19 cellular contexts compared by ENCODE assay signal in the genomic region with DNA sequence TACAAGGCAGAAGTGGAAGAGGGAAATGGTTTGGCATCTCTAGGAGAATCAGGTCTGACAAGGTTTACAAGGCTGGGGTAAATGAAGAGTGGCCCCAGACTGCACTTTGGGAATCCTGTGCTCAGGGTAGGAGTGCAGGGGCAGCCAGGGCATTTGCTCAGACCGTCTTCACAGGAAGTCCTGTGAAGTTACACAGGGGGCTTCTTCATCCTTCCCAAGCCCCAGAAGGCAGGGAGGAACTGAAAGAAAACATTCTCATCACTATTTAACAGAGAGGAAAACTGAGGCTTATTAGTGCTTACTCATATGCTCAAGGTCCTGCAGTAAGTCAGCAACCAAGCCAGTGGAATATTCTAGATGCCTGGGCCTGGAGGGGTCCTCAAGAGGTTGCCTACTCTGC.
A peak's percentile ranks its signal among the peaks of the same experiment; 100 is the strongest.
DNase-seq lines count a peak whose midpoint lies in the region; ATAC-seq and TF ChIP-seq lines count a peak whose summit lies in the region.
"Had no signal": no experiment of that assay in that cellular context is flagged by ENCODE, and none has a peak within 500 bp of the region (broad histone marks: within the 10 kb centered on the region; RNA-seq: fewer than 3 reads in every experiment).

No MANE protein-coding gene starts in this region.

- no peak overlapping the region for H3K4me3 ChIP-seq in H7 (ENCODE audit: insufficient read depth, low read depth, low read length)
- H3K4me3 ChIP-seq: BLaER1, GM23248, HAP-1 had no signal

- no peak overlapping the region for H3K4me3 Mint-ChIP-seq in type B pancreatic cell
- H3K4me3 Mint-ChIP-seq: B cell; CD4-positive, alpha-beta T cell; CD8-positive, alpha-beta memory T cell; HFFc6 had no signal

- peaks cover 30% of the 10 kb centered on the region for H3K27me3 Mint-ChIP-seq in type B pancreatic cell

- TF ChIP-seq CTCF in type B pancreatic cell (conservative IDR thresholded peaks at IDR 0.05): no peak

- H3K9me3 Mint-ChIP-seq in type B pancreatic cell: no peaks in the 10 kb centered on the region
- H3K9me3 Mint-ChIP-seq: CD4-positive, alpha-beta T cell; CD8-positive, alpha-beta memory T cell; HFFc6 had no signal

- no peak for ATAC-seq in left cardiac atrium
- ATAC-seq in HG03342 (IDR thresholded peaks at IDR 0.05; ENCODE audit: unreplicated experiment): no peak

- no peaks in the 10 kb centered on the region for H3K36me3 Mint-ChIP-seq in type B pancreatic cell
- H3K36me3 Mint-ChIP-seq: CD8-positive, alpha-beta memory T cell had no signal

- no peak overlapping the region for H3K27ac Mint-ChIP-seq in type B pancreatic cell
- H3K27ac Mint-ChIP-seq: B cell; CD4-positive, alpha-beta T cell; HFFc6 had no signal

- intact Hi-C loops in cardiac septum (cut with DNase I) (no loop called here), left cardiac atrium (cut with DNase I) (no loop called here)

- no peaks in the 10 kb centered on the region for H3K4me1 Mint-ChIP-seq in type B pancreatic cell (ENCODE audit: unreplicated experiment)
- H3K4me1 Mint-ChIP-seq: B cell; CD8-positive, alpha-beta memory T cell had no signal

- peaks cover 2% of the 10 kb centered on the region; the same call in 1 of the 2 replicates for H3K27me3 ChIP-seq in H7 (ENCODE audit: control insufficient read depth, insufficient read depth, low read length)
- H3K27me3 ChIP-seq: BLaER1 had no signal

- H3K36me3 ChIP-seq in H7 (replicated peaks; ENCODE audit: control insufficient read depth, insufficient read depth, low read length): no peaks in the 10 kb centered on the region
- H3K36me3 ChIP-seq: BLaER1, HAP-1 had no signal

- DNase-seq in cardiac septum (ENCODE audit: low spot score): peak; percentile 27
- DNase-seq in left cardiac atrium: no peak
- DNase-seq in H7: peak; percentile 7
- DNase-seq in ecto neural progenitor cell (ENCODE audit: low spot score): peak; percentile 22
- DNase-seq in type B pancreatic cell (ENCODE audit: extremely low spot score, unreplicated experiment): peak; percentile 15
- DNase-seq in inferior parietal cortex (ENCODE audit: extremely low spot score): no peak
- no peak for DNase-seq in activated naive CD4-positive, alpha-beta T cell (lab: John Stamatoyannopoulos, UW)
- DNase-seq: CD4-positive, alpha-beta T cell; CD8-positive, alpha-beta memory T cell; DMS 273 treated with DMSO at 0.1 percent for 48 hours; DMS79; EL; GDM1; GM23248; HFFc6 had no signal

Comparison
In these comparisons a context has a peak if more than half of its experiments do, and no peak if none do; other contexts are left out.
1. DNase-seq: peak in cardiac septum (single experiment), H7 (single experiment), ecto neural progenitor cell (single experiment) and type B pancreatic cell (single experiment); none in left cardiac atrium (single experiment), inferior parietal cortex (single experiment) and activated naive CD4-positive, alpha-beta T cell (0 of 4).